22 cellular contexts compared by ENCODE assay signal in the genomic region with DNA sequence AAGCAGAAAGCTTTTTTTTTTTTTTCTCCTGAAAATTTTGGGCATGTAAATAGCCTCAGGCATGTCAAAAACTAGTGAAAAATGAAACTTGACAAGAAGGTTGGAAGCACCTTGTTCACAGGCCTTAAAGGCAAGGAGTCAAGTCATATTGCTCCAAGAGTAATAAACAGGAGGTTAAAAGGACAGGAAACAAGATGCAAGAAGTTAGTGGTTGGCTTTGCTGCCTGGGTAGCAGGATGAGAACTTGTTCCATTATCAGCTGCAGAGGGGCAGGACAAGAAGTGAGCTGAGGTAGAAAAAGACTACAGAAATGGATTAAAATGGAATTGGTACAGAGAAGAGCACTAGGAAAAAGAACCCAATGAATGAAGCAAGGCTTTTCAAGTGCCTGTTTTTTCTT.
DNase-seq lines count a peak whose midpoint lies in the region; ATAC-seq and TF ChIP-seq lines count a peak whose summit lies in the region.
"Had no signal": no experiment of that assay in that cellular context is flagged by ENCODE, and none has a peak within 500 bp of the region (broad histone marks: within the 10 kb centered on the region; RNA-seq: fewer than 3 reads in every experiment).

No MANE protein-coding gene starts in this region.

- H3K4me3 Mint-ChIP-seq in MCF 10A (ENCODE audit: unreplicated experiment) (no peak overlapping the region), WTC11 (no peak overlapping the region)
- H3K4me3 Mint-ChIP-seq in stimulated activated naive CD8-positive, alpha-beta T cell treated with anti-CD3 and anti-CD28 coated beads, Interleukin-15, Interleukin-2, amounts not matched to agents 100 ng/mL and 50 ng/mL, for 24 hours: peak overlapping the region; percentile 15
- H3K4me3 Mint-ChIP-seq: dendritic cell treated with granulocyte-macrophage colony-stimulating factor and Interleukin-4, amounts not matched to agents 40 ng/mL and 50 ng/mL, for 4 days had no signal

- H3K9me3 Mint-ChIP-seq in MCF 10A (ENCODE audit: unreplicated experiment): peaks cover 6% of the 10 kb centered on the region
- H3K9me3 Mint-ChIP-seq in stimulated activated naive CD8-positive, alpha-beta T cell treated with anti-CD3 and anti-CD28 coated beads, Interleukin-15, Interleukin-2, amounts not matched to agents 100 ng/mL and 50 ng/mL, for 24 hours: no peaks in the 10 kb centered on the region
- no peaks in the 10 kb centered on the region for H3K9me3 Mint-ChIP-seq in WTC11
- H3K9me3 Mint-ChIP-seq: activated T-helper 2 cell treated with anti-CD3 and anti-CD28 coated beads, Interferon-gamma antibody, Interleukin-2, Interleukin-4, amounts not matched to agents 10 μg/mL and 5 μg/mL and 100 μg/mL, durations not matched to agents 14 hours and 24 hours and 36 hours; dendritic cell treated with granulocyte-macrophage colony-stimulating factor and Interleukin-4, amounts not matched to agents 40 ng/mL and 50 ng/mL, for 4 days had no signal

- H3K27me3 Mint-ChIP-seq in MCF 10A (ENCODE audit: insufficient read depth, unreplicated experiment) (no peaks in the 10 kb centered on the region), WTC11 (ENCODE audit: low read depth) (no peaks in the 10 kb centered on the region)
- H3K27me3 Mint-ChIP-seq in stimulated activated naive CD8-positive, alpha-beta T cell treated with anti-CD3 and anti-CD28 coated beads, Interleukin-15, Interleukin-2, amounts not matched to agents 100 ng/mL and 50 ng/mL, for 24 hours: no peaks in the 10 kb centered on the region

- no peak for TF ChIP-seq CTCF in MCF 10A (IDR thresholded peaks at IDR 0.05; ENCODE audit: unreplicated experiment)
- TF ChIP-seq CTCF in breast epithelium (IDR thresholded peaks at IDR 0.05): no peak
- TF ChIP-seq CTCF in choroid plexus epithelial cell (conservative IDR thresholded peaks at IDR 0.05; ENCODE audit: low read depth, low read length): no peak
- no peak for TF ChIP-seq CTCF in WTC11 (IDR thresholded peaks at IDR 0.05)

- CTCF ChIA-PET in MCF 10A (lab: Yijun Ruan, JAX): interaction anchor here (0.6 to 0.8 kb wide), 4 partner anchors 17 to 993 kb away, joined by 3 to 5 read pairs (median 4); no protein-coding TSS in a partner anchor
- CTCF ChIA-PET in WTC11 (lab: Charles Lee): no interaction called here

- H3K36me3 ChIP-seq in breast epithelium: no peaks in the 10 kb centered on the region
- H3K36me3 ChIP-seq: gastrocnemius medialis, neutrophil had no signal

- no peaks in the 10 kb centered on the region for H3K4me1 ChIP-seq in breast epithelium
- H3K4me1 ChIP-seq: Caco-2 had no signal

- no peak overlapping the region for H3K4me3 ChIP-seq in breast epithelium
- H3K4me3 ChIP-seq in choroid plexus epithelial cell (ENCODE audit: low read depth, low read length): no peak overlapping the region
- H3K4me3 ChIP-seq: body of pancreas, gastrocnemius medialis, SK-N-MC had no signal

- ATAC-seq in GM21381 (IDR thresholded peaks at IDR 0.05; ENCODE audit: unreplicated experiment) (no peak), WTC11 (no peak)
- ATAC-seq: body of pancreas, gastrocnemius medialis, left colon, Panc1, right cardiac atrium had no signal

- POLR2A ChIA-PET in MCF 10A (lab: Yijun Ruan, JAX): interaction anchor here (0.6 kb wide), 2 partner anchors 68 to 122 kb away, joined by 3 read pairs; no protein-coding TSS in a partner anchor
- POLR2A ChIA-PET in WTC11 (lab: Charles Lee): interaction anchor here (0.6 kb wide), 1 partner anchor 31 kb away, joined by 4 read pairs; no protein-coding TSS in a partner anchor

- no peak overlapping the region for H3K27ac ChIP-seq in breast epithelium
- H3K27ac ChIP-seq: epithelial cell of prostate, gastrocnemius medialis, neutrophil, SK-N-MC had no signal

- intact Hi-C loops in MCF 10A (cut with micrococcal nuclease) (loop anchor here (10.0 kb wide), 1 partner anchor 68 kb away; no protein-coding TSS in a partner anchor), breast epithelium (cut with DNase I; ENCODE audit: low total_unique reads) (no loop called here)

- no peak for TF ChIP-seq POLR2A in breast epithelium (IDR thresholded peaks at IDR 0.05)

- no TSS peak for BruUV-seq in MCF 10A (replicated peaks; lab: Mats Ljungman, UMichigan)

- peak overlapping the region; percentile 46 for H3K27ac Mint-ChIP-seq in MCF 10A (ENCODE audit: low read depth, unreplicated experiment)
- peak overlapping the region; percentile 78 for H3K27ac Mint-ChIP-seq in stimulated activated naive CD8-positive, alpha-beta T cell treated with anti-CD3 and anti-CD28 coated beads, Interleukin-15, Interleukin-2, amounts not matched to agents 100 ng/mL and 50 ng/mL, for 24 hours
- no peak overlapping the region for H3K27ac Mint-ChIP-seq in WTC11
- H3K27ac Mint-ChIP-seq: activated T-helper 2 cell treated with anti-CD3 and anti-CD28 coated beads, Interferon-gamma antibody, Interleukin-2, Interleukin-4, amounts not matched to agents 10 μg/mL and 5 μg/mL and 100 μg/mL, durations not matched to agents 14 hours and 24 hours and 36 hours; dendritic cell treated with granulocyte-macrophage colony-stimulating factor and Interleukin-4, amounts not matched to agents 40 ng/mL and 50 ng/mL, for 4 days had no signal

- H3K9me3 ChIP-seq in breast epithelium: no peaks in the 10 kb centered on the region
- H3K9me3 ChIP-seq: body of pancreas, Caco-2, gastrocnemius medialis, neutrophil had no signal

- DNase-seq in MCF 10A (ENCODE audit: unreplicated experiment) (no peak), breast epithelium (ENCODE audit: low spot score in 2 of 2) (no peak), LHCN-M2 (ENCODE audit: low read depth) (peak; percentile 25), choroid plexus epithelial cell (ENCODE audit: low read depth) (peak; percentile 57), SHP77 treated with DMSO at 0.1 percent for 48 hours (lab: John Stamatoyannopoulos, UW) (no peak), WTC11 (ENCODE audit: low spot score) (no peak)
- DNase-seq: activated CD4-positive, alpha-beta T cell treated with anti-CD3 and anti-CD28 coated beads, Interleukin-2, amount 50 U/mL, for 4 hours; body of pancreas; Caco-2; EL; gastrocnemius medialis; left colon; NCI-H774; right cardiac atrium had no signal

- no peaks in the 10 kb centered on the region for H3K27me3 ChIP-seq in breast epithelium
- H3K27me3 ChIP-seq: body of pancreas, gastrocnemius medialis, neutrophil had no signal

- H3K4me1 Mint-ChIP-seq in MCF 10A (ENCODE audit: insufficient read depth, unreplicated experiment) (peaks cover 36% of the 10 kb centered on the region), WTC11 (peaks cover 16% of the 10 kb centered on the region)
- peaks cover 42% of the 10 kb centered on the region for H3K4me1 Mint-ChIP-seq in stimulated activated naive CD8-positive, alpha-beta T cell treated with anti-CD3 and anti-CD28 coated beads, Interleukin-15, Interleukin-2, amounts not matched to agents 100 ng/mL and 50 ng/mL, for 24 hours (ENCODE audit: low read depth)

- H3K36me3 Mint-ChIP-seq in MCF 10A (ENCODE audit: insufficient read depth, unreplicated experiment) (no peaks in the 10 kb centered on the region), WTC11 (no peaks in the 10 kb centered on the region)
- H3K36me3 Mint-ChIP-seq in stimulated activated naive CD8-positive, alpha-beta T cell treated with anti-CD3 and anti-CD28 coated beads, Interleukin-15, Interleukin-2, amounts not matched to agents 100 ng/mL and 50 ng/mL, for 24 hours (ENCODE audit: low read depth): no peaks in the 10 kb centered on the region

TF ChIP-seq in WTC11, 78 proteins besides CTCF, POLR2A, EP300 and RAD21 (continues in another document):
- TF ChIP-seq, protein P1, sequence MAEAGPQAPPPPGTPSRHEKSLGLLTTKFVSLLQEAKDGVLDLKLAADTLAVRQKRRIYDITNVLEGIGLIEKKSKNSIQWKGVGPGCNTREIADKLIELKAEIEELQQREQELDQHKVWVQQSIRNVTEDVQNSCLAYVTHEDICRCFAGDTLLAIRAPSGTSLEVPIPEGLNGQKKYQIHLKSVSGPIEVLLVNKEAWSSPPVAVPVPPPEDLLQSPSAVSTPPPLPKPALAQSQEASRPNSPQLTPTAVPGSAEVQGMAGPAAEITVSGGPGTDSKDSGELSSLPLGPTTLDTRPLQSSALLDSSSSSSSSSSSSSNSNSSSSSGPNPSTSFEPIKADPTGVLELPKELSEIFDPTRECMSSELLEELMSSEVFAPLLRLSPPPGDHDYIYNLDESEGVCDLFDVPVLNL (CRISPR knock-in tag; IDR thresholded peaks at IDR 0.05; ENCODE audit: borderline replicate concordance, low read depth): no peak
- TF ChIP-seq, protein P2, sequence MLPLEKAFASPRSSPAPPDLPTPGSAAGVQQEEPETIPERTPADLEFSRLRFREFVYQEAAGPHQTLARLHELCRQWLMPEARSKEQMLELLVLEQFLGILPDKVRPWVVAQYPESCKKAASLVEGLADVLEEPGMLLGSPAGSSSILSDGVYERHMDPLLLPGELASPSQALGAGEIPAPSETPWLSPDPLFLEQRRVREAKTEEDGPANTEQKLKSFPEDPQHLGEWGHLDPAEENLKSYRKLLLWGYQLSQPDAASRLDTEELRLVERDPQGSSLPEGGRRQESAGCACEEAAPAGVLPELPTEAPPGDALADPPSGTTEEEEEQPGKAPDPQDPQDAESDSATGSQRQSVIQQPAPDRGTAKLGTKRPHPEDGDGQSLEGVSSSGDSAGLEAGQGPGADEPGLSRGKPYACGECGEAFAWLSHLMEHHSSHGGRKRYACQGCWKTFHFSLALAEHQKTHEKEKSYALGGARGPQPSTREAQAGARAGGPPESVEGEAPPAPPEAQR (CRISPR knock-in tag; IDR thresholded peaks at IDR 0.05): no peak

Comparison
In these comparisons a context has a peak if more than half of its experiments do, and no peak if none do; other contexts are left out.
1. DNase-seq: peak in LHCN-M2 (single experiment) and choroid plexus epithelial cell (single experiment); none in MCF 10A (single experiment), breast epithelium (0 of 2), SHP77 treated with DMSO at 0.1 percent for 48 hours (single experiment) and WTC11 (single experiment).